ENCODE assay signal across 15 cellular contexts in the genomic region with DNA sequence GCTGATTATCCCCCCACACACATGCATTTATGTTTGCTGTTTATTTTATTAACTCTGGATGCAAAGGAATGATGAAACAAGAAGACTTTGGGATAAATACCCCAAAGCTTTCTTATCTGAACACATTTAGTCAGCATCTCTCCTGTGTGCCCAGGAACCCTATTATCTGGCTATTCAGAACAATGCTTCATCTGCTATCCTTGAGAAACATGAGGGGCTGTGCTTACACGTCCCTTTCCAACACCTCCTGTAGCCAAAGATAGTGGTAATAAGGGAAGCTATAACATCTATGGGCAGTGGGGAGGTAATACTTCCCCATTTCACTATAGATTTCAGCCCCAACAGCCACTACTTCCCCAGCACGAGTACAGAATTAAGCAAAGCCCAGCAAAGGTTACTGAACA.
DNase-seq lines count a peak whose midpoint lies in the region; ATAC-seq and TF ChIP-seq lines count a peak whose summit lies in the region.
"Had no signal": no experiment of that assay in that cellular context is flagged by ENCODE, and none has a peak within 500 bp of the region (broad histone marks: within the 10 kb centered on the region; RNA-seq: fewer than 3 reads in every experiment).

No MANE protein-coding gene starts in this region.

- ATAC-seq in Right ventricle myocardium superior (ENCODE audit: poor library complexity) (peak; percentile 16), HG03025 (IDR thresholded peaks at IDR 0.05; ENCODE audit: low FRiP score, unreplicated experiment) (peak; percentile 94)
- ATAC-seq in naive thymus-derived CD8-positive, alpha-beta T cell = no peak

- H3K36me3 Mint-ChIP-seq in naive thymus-derived CD8-positive, alpha-beta T cell = no peaks in the 10 kb centered on the region
- H3K36me3 Mint-ChIP-seq in HFFc6 (ENCODE audit: low read depth) = no peaks in the 10 kb centered on the region
- H3K36me3 Mint-ChIP-seq: activated naive CD8-positive, alpha-beta T cell treated with anti-CD3 and anti-CD28 coated beads for 36 hours; neural progenitor cell had no signal

- H3K36me3 ChIP-seq in right atrium auricular region (no peaks in the 10 kb centered on the region), BE2C (no peaks in the 10 kb centered on the region)
- H3K36me3 ChIP-seq: neural progenitor cell had no signal

- no peak overlapping the region for H3K27ac Mint-ChIP-seq in naive thymus-derived CD8-positive, alpha-beta T cell
- no peak overlapping the region for H3K27ac Mint-ChIP-seq in HFFc6
- H3K27ac Mint-ChIP-seq: activated naive CD8-positive, alpha-beta T cell treated with anti-CD3 and anti-CD28 coated beads for 36 hours; dendritic cell treated with granulocyte-macrophage colony-stimulating factor and Interleukin-4, amounts not matched to agents 40 ng/mL and 50 ng/mL, for 4 days; neural progenitor cell; T-helper 1 cell treated with Interleukin-12 subunit alpha and Interleukin-12 subunit beta and Interleukin-4 antibody, amounts not matched to agents 30 μg/mL and 1 μg/mL, for 36 hours had no signal

- peaks cover 0 to 7% (median 0%) of the 10 kb centered on the region in 5 donors for H3K27me3 Mint-ChIP-seq in naive thymus-derived CD8-positive, alpha-beta T cell
- H3K27me3 Mint-ChIP-seq in HFFc6 (ENCODE audit: insufficient read depth) = peaks cover 10% of the 10 kb centered on the region
- H3K27me3 Mint-ChIP-seq: activated naive CD8-positive, alpha-beta T cell treated with anti-CD3 and anti-CD28 coated beads for 36 hours; dendritic cell treated with granulocyte-macrophage colony-stimulating factor and Interleukin-4, amounts not matched to agents 40 ng/mL and 50 ng/mL, for 4 days had no signal

- H3K4me3 Mint-ChIP-seq in naive thymus-derived CD8-positive, alpha-beta T cell = no peak overlapping the region
- no peak overlapping the region for H3K4me3 Mint-ChIP-seq in HFFc6
- H3K4me3 Mint-ChIP-seq: activated naive CD8-positive, alpha-beta T cell treated with anti-CD3 and anti-CD28 coated beads for 36 hours; dendritic cell treated with granulocyte-macrophage colony-stimulating factor and Interleukin-4, amounts not matched to agents 40 ng/mL and 50 ng/mL, for 4 days; neural progenitor cell; T-helper 1 cell treated with Interleukin-12 subunit alpha and Interleukin-12 subunit beta and Interleukin-4 antibody, amounts not matched to agents 30 μg/mL and 1 μg/mL, for 36 hours had no signal

- no peak overlapping the region for H3K4me3 ChIP-seq in right atrium auricular region
- H3K4me3 ChIP-seq in BE2C (ENCODE audit: low read depth, low read length) = no peak overlapping the region
- H3K4me3 ChIP-seq: neural progenitor cell had no signal

- H3K4me1 ChIP-seq in right atrium auricular region (no peaks in the 10 kb centered on the region), BE2C (peaks cover 4% of the 10 kb centered on the region)

- intact Hi-C loops in Right ventricle myocardium superior (cut with DNase I) = no loop called here

- no peak overlapping the region for H3K27ac ChIP-seq in right atrium auricular region
- H3K27ac ChIP-seq: neural progenitor cell had no signal

- in situ Hi-C loops in GM13976 (cut with MboI; ENCODE audit: low sequenced_read_pairs, unreplicated experiment) = no loop called here

- H3K27me3 ChIP-seq in right atrium auricular region (no peaks in the 10 kb centered on the region), BE2C (no peaks in the 10 kb centered on the region)
- H3K27me3 ChIP-seq: neural progenitor cell had no signal

- no peaks in the 10 kb centered on the region for H3K9me3 Mint-ChIP-seq in naive thymus-derived CD8-positive, alpha-beta T cell
- no peaks in the 10 kb centered on the region for H3K9me3 Mint-ChIP-seq in HFFc6
- H3K9me3 Mint-ChIP-seq: activated naive CD8-positive, alpha-beta T cell treated with anti-CD3 and anti-CD28 coated beads for 36 hours; dendritic cell treated with granulocyte-macrophage colony-stimulating factor and Interleukin-4, amounts not matched to agents 40 ng/mL and 50 ng/mL, for 4 days; neural progenitor cell; T-helper 1 cell treated with Interleukin-12 subunit alpha and Interleukin-12 subunit beta and Interleukin-4 antibody, amounts not matched to agents 30 μg/mL and 1 μg/mL, for 36 hours had no signal

- POLR2A ChIA-PET in naive thymus-derived CD8-positive, alpha-beta T cell (lab: Charles Lee) = no interaction called here

- TF ChIP-seq CTCF in right atrium auricular region (IDR thresholded peaks at IDR 0.05) (no peak), GM13976 (IDR thresholded peaks at IDR 0.05; ENCODE audit: borderline replicate concordance, control extremely low read depth, extremely low read depth, insufficient read depth, missing control alignments) (no peak), BE2C (IDR thresholded peaks at IDR 0.05; ENCODE audit: low read depth, low read length) (no peak), HFFc6 (IDR thresholded peaks at IDR 0.05) (no peak)

- DNase-seq in Right ventricle myocardium superior (no peak), right atrium auricular region (ENCODE audit: low spot score) (no peak), NOMO-1 treated with dmso at 0.1 percent for 144 hours (lab: John Stamatoyannopoulos, UW; ENCODE audit: unreplicated experiment) (peak; percentile 71), GM13976 (ENCODE audit: low spot score) (no peak), BE2C (no peak), HFFc6 (no peak)
- no peak for DNase-seq in naive thymus-derived CD8-positive, alpha-beta T cell
- DNase-seq: 8988T; activated CD8-positive, alpha-beta memory T cell treated with anti-CD3 and anti-CD28 coated beads for 24 hours; activated naive CD8-positive, alpha-beta T cell treated with anti-CD3 and anti-CD28 coated beads for 36 hours; stimulated activated CD4-positive, alpha-beta T cell treated with anti-CD3 and anti-CD28 coated beads, Interleukin-12 subunit alpha, Interleukin-12 subunit beta, amount 100 ng/mL, for 4 hours had no signal

- H3K4me1 Mint-ChIP-seq in naive thymus-derived CD8-positive, alpha-beta T cell = no peaks in the 10 kb centered on the region
- H3K4me1 Mint-ChIP-seq in HFFc6 (ENCODE audit: low read depth) = peaks cover 5% of the 10 kb centered on the region; the same call in 1 of the 2 replicates
- H3K4me1 Mint-ChIP-seq: activated naive CD8-positive, alpha-beta T cell treated with anti-CD3 and anti-CD28 coated beads for 36 hours had no signal

- H3K9me3 ChIP-seq in right atrium auricular region (no peaks in the 10 kb centered on the region), BE2C (no peaks in the 10 kb centered on the region)

Comparison
In these comparisons a context has a peak if more than half of its experiments do, and no peak if none do; other contexts are left out.
1. ATAC-seq: peak in Right ventricle myocardium superior (single experiment) and HG03025 (single experiment); none in naive thymus-derived CD8-positive, alpha-beta T cell (0 of 2).